Comparison of ENCODE assay signal across 27 cellular contexts in the genomic region with DNA sequence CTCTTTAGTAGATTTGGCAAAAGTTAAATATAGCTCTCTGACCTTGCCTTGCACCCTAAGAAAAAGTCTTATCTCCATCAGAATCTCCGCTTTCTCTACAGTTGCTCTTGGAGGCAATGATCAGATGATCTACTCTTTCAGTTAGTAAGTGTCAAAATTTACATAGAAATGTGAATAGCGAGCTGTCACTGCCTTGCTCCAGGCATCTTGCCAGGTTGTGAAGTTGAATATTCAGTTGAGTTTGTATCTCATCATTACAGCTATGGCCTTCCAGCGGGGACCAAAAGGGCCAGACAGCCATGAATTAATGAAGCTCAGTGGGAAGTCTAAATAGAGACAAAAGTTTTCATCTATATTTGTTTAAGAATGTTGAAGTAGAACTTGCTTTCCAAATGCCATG.
"Had no signal": no experiment of that assay in that cellular context is flagged by ENCODE, and none has a peak within 500 bp of the region (broad histone marks: within the 10 kb centered on the region; RNA-seq: fewer than 3 reads in every experiment).

No MANE protein-coding gene starts in this region.

- H3K4me3 ChIP-seq: breast epithelium, gastrocnemius medialis, heart right ventricle, left ventricle myocardium inferior, mucosa of descending colon, psoas muscle, right lobe of liver, thoracic aorta, upper lobe of right lung had no signal

- H3K4me1 Mint-ChIP-seq: activated CD4-positive, alpha-beta T cell treated with anti-CD3 and anti-CD28 coated beads, Interleukin-2, amount 10 ng/mL, durations not matched to agents 7 days and 5 days; stimulated activated naive CD8-positive, alpha-beta T cell treated with anti-CD3 and anti-CD28 coated beads, Interleukin-15, amount 100 ng/mL, for 72 hours; T-cell had no signal

- H3K27me3 Mint-ChIP-seq: activated CD4-positive, alpha-beta T cell treated with anti-CD3 and anti-CD28 coated beads, Interleukin-2, amount 10 ng/mL, durations not matched to agents 7 days and 5 days; stimulated activated naive CD8-positive, alpha-beta T cell treated with anti-CD3 and anti-CD28 coated beads, Interleukin-15, amount 100 ng/mL, for 72 hours had no signal

- ATAC-seq: activated T-cell treated with anti-CD3 and anti-CD28 coated beads, Interleukin-2, amount 50 U/mL, for 72 hours; gastrocnemius medialis; heart right ventricle; mucosa of descending colon; naive thymus-derived CD4-positive, alpha-beta T cell; psoas muscle; right lobe of liver; stimulated activated naive CD8-positive, alpha-beta T cell treated with anti-CD3 and anti-CD28 coated beads, Interleukin-15, amount 100 ng/mL, for 72 hours; T-cell; upper lobe of right lung had no signal

- H3K4me1 ChIP-seq: breast epithelium, gastrocnemius medialis, heart right ventricle, left ventricle myocardium inferior, psoas muscle, right lobe of liver, upper lobe of right lung had no signal

- DNase-seq: activated CD4-positive, alpha-beta T cell treated with anti-CD3 and anti-CD28 coated beads, Interleukin-2, amount 10 ng/mL, durations not matched to agents 7 days and 5 days; activated CD4-positive, CD25-positive, alpha-beta regulatory T cell; activated CD8-positive, alpha-beta memory T cell treated with anti-CD3 and anti-CD28 coated beads for 24 hours; activated CD8-positive, alpha-beta memory T cell treated with anti-CD3 and anti-CD28 coated beads, Interleukin-2, amount 50 U/mL, for 48 hours; activated effector memory CD4-positive, alpha-beta T cell treated with anti-CD3 and anti-CD28 coated beads, Interleukin-2, amount 50 U/mL, for 16 hours; activated naive CD4-positive, alpha-beta T cell treated with anti-CD3 and anti-CD28 coated beads, Interleukin-2, amount 50 U/mL, for 16 hours; activated T-cell treated with anti-CD3 and anti-CD28 coated beads, Interleukin-2, amount 50 U/mL, for 72 hours; aorta; cerebellar nuclear complex; cortex of kidney; effector CD4-positive, alpha-beta T cell; gastrocnemius medialis; heart right ventricle; kidney glomerular epithelial cell; left ventricle myocardium inferior; mucosa of descending colon; naive thymus-derived CD4-positive, alpha-beta T cell; psoas muscle; right lobe of liver; small intestine; stimulated activated CD4-positive, alpha-beta T cell treated with anti-CD3 and anti-CD28 coated beads, Interleukin-4, amount 100 ng/mL, for 1 hour; stimulated activated naive CD8-positive, alpha-beta T cell treated with anti-CD3 and anti-CD28 coated beads, Interleukin-15, amount 100 ng/mL, for 72 hours; T-cell; upper lobe of right lung had no signal

- H3K36me3 Mint-ChIP-seq: memory B cell, T-cell had no signal

- H3K9me3 Mint-ChIP-seq: activated CD4-positive, alpha-beta T cell treated with anti-CD3 and anti-CD28 coated beads, Interleukin-2, amount 10 ng/mL, durations not matched to agents 7 days and 5 days; activated T-cell treated with anti-CD3 and anti-CD28 coated beads, Interleukin-2, amount 50 U/mL, for 72 hours; memory B cell; T-cell had no signal

- H3K27ac ChIP-seq: breast epithelium, gastrocnemius medialis, heart right ventricle, left ventricle myocardium inferior, psoas muscle, right lobe of liver, thoracic aorta, upper lobe of right lung had no signal

- H3K27ac Mint-ChIP-seq: activated CD4-positive, alpha-beta T cell treated with anti-CD3 and anti-CD28 coated beads, Interleukin-2, amount 10 ng/mL, durations not matched to agents 7 days and 5 days; activated T-cell treated with anti-CD3 and anti-CD28 coated beads, Interleukin-2, amount 50 U/mL, for 72 hours; memory B cell; naive thymus-derived CD4-positive, alpha-beta T cell; stimulated activated naive CD8-positive, alpha-beta T cell treated with anti-CD3 and anti-CD28 coated beads, Interleukin-15, amount 100 ng/mL, for 72 hours; T-cell had no signal

- H3K4me3 Mint-ChIP-seq: activated CD4-positive, alpha-beta T cell treated with anti-CD3 and anti-CD28 coated beads, Interleukin-2, amount 10 ng/mL, durations not matched to agents 7 days and 5 days; activated T-cell treated with anti-CD3 and anti-CD28 coated beads, Interleukin-2, amount 50 U/mL, for 72 hours; memory B cell; naive thymus-derived CD4-positive, alpha-beta T cell; stimulated activated naive CD8-positive, alpha-beta T cell treated with anti-CD3 and anti-CD28 coated beads, Interleukin-15, amount 100 ng/mL, for 72 hours; T-cell had no signal

- H3K36me3 ChIP-seq: breast epithelium, gastrocnemius medialis, heart right ventricle, left ventricle myocardium inferior, right lobe of liver, thoracic aorta, upper lobe of right lung had no signal

- H3K27me3 ChIP-seq: breast epithelium, gastrocnemius medialis, heart right ventricle, right lobe of liver, upper lobe of right lung had no signal

- H3K9me3 ChIP-seq: breast epithelium, gastrocnemius medialis, psoas muscle, right lobe of liver, thoracic aorta, upper lobe of right lung had no signal
